In genomic region chr2:26706616-26707473, GRCh38 we compare ENCODE assay signal across 18 cellular contexts. TPM values are rescaled to one million over a fixed set of nuclear protein-coding genes. Genes with fewer than 3 reads are reported as not detected.
DNase-seq lines count a peak whose midpoint lies in the region; ATAC-seq and TF ChIP-seq lines count a peak whose summit lies in the region.
"Had no signal": no experiment of that assay in that cellular context is flagged by ENCODE, and none has a peak within 500 bp of the region (broad histone marks: within the 10 kb centered on the region; RNA-seq: fewer than 3 reads in every experiment).

No MANE protein-coding gene starts in this region.

- H3K9me3 Mint-ChIP-seq in nephron progenitor cell = no peaks in the 10 kb centered on the region
- H3K9me3 Mint-ChIP-seq: activated naive CD4-positive, alpha-beta T cell treated with anti-CD3 and anti-CD28 coated beads, Interleukin-2, amount 10 ng/mL, durations not matched to agents 7 days and 5 days had no signal

- no peaks in the 10 kb centered on the region for H3K27me3 ChIP-seq in hepatocyte
- no peaks in the 10 kb centered on the region for H3K27me3 ChIP-seq in upper lobe of right lung
- no peaks in the 10 kb centered on the region for H3K27me3 ChIP-seq in vagina
- H3K27me3 ChIP-seq: BE2C, breast epithelium had no signal

- H3K36me3 ChIP-seq in hepatocyte (replicated peaks; ENCODE audit: insufficient read depth, low read depth) (no peaks in the 10 kb centered on the region), upper lobe of right lung (no peaks in the 10 kb centered on the region), vagina (no peaks in the 10 kb centered on the region)
- H3K36me3 ChIP-seq: breast epithelium, stomach had no signal

- no peaks in the 10 kb centered on the region for H4K20me1 ChIP-seq in hepatocyte (ENCODE audit: insufficient read depth, poor library complexity, severe bottlenecking)

- no peaks in the 10 kb centered on the region for H3K9me2 ChIP-seq in hepatocyte (replicated peaks; ENCODE audit: insufficient read depth)

- intact Hi-C loops in upper lobe of right lung (cut with DNase I) = no loop called here
- intact Hi-C loops in vagina (cut with DNase I) = no loop called here

- WGBS in hepatocyte (ENCODE audit: low lambda C conversion rate, missing lambda C conversion rate) = 52% methylated on average over 19 of the region's 19 CpGs

- TF ChIP-seq CTCF in hepatocyte (IDR thresholded peaks at IDR 0.05; ENCODE audit: poor library complexity) (no peak), nephron progenitor cell (IDR thresholded peaks at IDR 0.05) (no peak), upper lobe of right lung (IDR thresholded peaks at IDR 0.05) (no peak), vagina (IDR thresholded peaks at IDR 0.05) (no peak)

- H3K4me2 ChIP-seq in hepatocyte = no peak overlapping the region

- H3K36me3 Mint-ChIP-seq in nephron progenitor cell (ENCODE audit: low read depth) = no peaks in the 10 kb centered on the region
- H3K36me3 Mint-ChIP-seq: activated naive CD4-positive, alpha-beta T cell treated with anti-CD3 and anti-CD28 coated beads, Interleukin-2, amount 10 ng/mL, durations not matched to agents 7 days and 5 days had no signal

- H2AFZ ChIP-seq in hepatocyte = no peak overlapping the region

- H3K79me2 ChIP-seq in hepatocyte = no peaks in the 10 kb centered on the region

- peaks cover 62% of the 10 kb centered on the region for H3K4me1 Mint-ChIP-seq in nephron progenitor cell
- H3K4me1 Mint-ChIP-seq: activated naive CD4-positive, alpha-beta T cell treated with anti-CD3 and anti-CD28 coated beads, Interleukin-2, amount 10 ng/mL, durations not matched to agents 7 days and 5 days had no signal

- no peak overlapping the region for H3K27ac ChIP-seq in hepatocyte
- peak overlapping the region; percentile 51 for H3K27ac ChIP-seq in upper lobe of right lung
- no peak overlapping the region for H3K27ac ChIP-seq in vagina
- H3K27ac ChIP-seq: breast epithelium, stomach had no signal

- H3K27ac Mint-ChIP-seq in nephron progenitor cell = no peak overlapping the region
- H3K27ac Mint-ChIP-seq: activated naive CD4-positive, alpha-beta T cell treated with anti-CD3 and anti-CD28 coated beads, Interleukin-2, amount 10 ng/mL, durations not matched to agents 7 days and 5 days had no signal

- ATAC-seq in upper lobe of right lung (peak; percentile 5), HG02610 (IDR thresholded peaks at IDR 0.05; ENCODE audit: unreplicated experiment) (no peak)
- ATAC-seq: activated CD4-positive, CD25-positive, alpha-beta regulatory T cell treated with anti-CD3 and anti-CD28 coated beads, Interleukin-2, amount 50 U/mL, for 24 hours had no signal

- DNase-seq in cerebellar cortex (ENCODE audit: low spot score) (peak; percentile 55), hepatocyte (ENCODE audit: low spot score) (peak; percentile 35), nephron progenitor cell (peak; percentile 62), upper lobe of right lung (no peak), vagina (ENCODE audit: extremely low spot score in 2 of 2) (no peak)
- DNase-seq in activated CD4-positive, alpha-beta T cell treated with anti-CD3 and anti-CD28 coated beads for 4 hours = no peak
- DNase-seq: activated naive CD4-positive, alpha-beta T cell treated with anti-CD3 and anti-CD28 coated beads, Interleukin-2, amount 10 ng/mL, durations not matched to agents 7 days and 5 days; BE2C; Karpas-422; midbrain; NCI-H1417 treated with DMSO at 0.1 percent for 48 hours; NCI-H226; SHP77; stomach; T-helper 2 cell had no signal

- H3K4me3 Mint-ChIP-seq in nephron progenitor cell = no peak overlapping the region
- H3K4me3 Mint-ChIP-seq: activated naive CD4-positive, alpha-beta T cell treated with anti-CD3 and anti-CD28 coated beads, Interleukin-2, amount 10 ng/mL, durations not matched to agents 7 days and 5 days had no signal

- no peaks in the 10 kb centered on the region for H3K27me3 Mint-ChIP-seq in nephron progenitor cell (ENCODE audit: low read depth, poor library complexity)

- H3K4me1 ChIP-seq in hepatocyte (ENCODE audit: insufficient read depth) (peaks cover 41% of the 10 kb centered on the region), upper lobe of right lung (no peaks in the 10 kb centered on the region), vagina (peaks cover 5% of the 10 kb centered on the region)
- H3K4me1 ChIP-seq: breast epithelium had no signal

- H3K4me3 ChIP-seq in hepatocyte (no peak overlapping the region), upper lobe of right lung (no peak overlapping the region), vagina (no peak overlapping the region)
- H3K4me3 ChIP-seq: breast epithelium, stomach had no signal

- H3K9me3 ChIP-seq in hepatocyte (ENCODE audit: low read depth) (no peaks in the 10 kb centered on the region), upper lobe of right lung (no peaks in the 10 kb centered on the region), vagina (no peaks in the 10 kb centered on the region)
- H3K9me3 ChIP-seq: BE2C, breast epithelium, stomach had no signal

- no peak for TF ChIP-seq POLR2A in vagina (IDR thresholded peaks at IDR 0.05)

RNA-seq across cellular contexts. Expression of gene KCNK3, which starts 14.3 kb away (rescaled TPM):
- total RNA-seq in hepatocyte (9.4 and 10.5 TPM in 2 replicates), upper lobe of right lung (25.4 TPM), vagina (10.6 TPM)
- 8.2 and 9.0 TPM in 2 replicates for polyA plus RNA-seq in hepatocyte

RNA-seq across cellular contexts. Expression of gene SLC35F6, which starts 57.2 kb away (rescaled TPM):
- 30.2 and 40.7 TPM in 2 replicates for total RNA-seq in hepatocyte
- polyA plus RNA-seq in hepatocyte = 16.6 and 18.3 TPM in 2 replicates
- 42.2 TPM for total RNA-seq in upper lobe of right lung
- 40.8 TPM for total RNA-seq in vagina

Comparison
In these comparisons a context has a peak if more than half of its experiments do, and no peak if none do; other contexts are left out.
1. DNase-seq: peak in cerebellar cortex (single experiment), hepatocyte (single experiment) and nephron progenitor cell (single experiment); none in upper lobe of right lung (single experiment), activated CD4-positive, alpha-beta T cell treated with anti-CD3 and anti-CD28 coated beads for 4 hours (0 of 2) and vagina (0 of 2).